ENCODE assay signal across 14 cellular contexts in genomic region chr11:132312161-132312560, GRCh38.
DNase-seq lines count a peak whose midpoint lies in the region; ATAC-seq and TF ChIP-seq lines count a peak whose summit lies in the region.
"Had no signal": no experiment of that assay in that cellular context is flagged by ENCODE, and none has a peak within 500 bp of the region (broad histone marks: within the 10 kb centered on the region; RNA-seq: fewer than 3 reads in every experiment).

No MANE protein-coding gene starts in this region.

- intact Hi-C loops in CD8-positive, alpha-beta T cell (cut with DNase I, micrococcal nuclease): no loop called here

- no peak overlapping the region for H3K4me3 Mint-ChIP-seq in CD8-positive, alpha-beta T cell
- H3K4me3 Mint-ChIP-seq: activated CD4-positive, alpha-beta memory T cell treated with anti-CD3 and anti-CD28 coated beads, Interleukin-2, amount 10 ng/mL, durations not matched to agents 7 days and 5 days; naive thymus-derived CD8-positive, alpha-beta T cell; T-helper 1 cell treated with Interleukin-12 subunit alpha and Interleukin-12 subunit beta and Interleukin-4 antibody, amounts not matched to agents 30 μg/mL and 1 μg/mL, for 36 hours had no signal

- H3K27me3 Mint-ChIP-seq in CD8-positive, alpha-beta T cell (ENCODE audit: low read depth): peaks cover 2% of the 10 kb centered on the region

- no peak overlapping the region for H3K4me2 ChIP-seq in fibroblast of lung (ENCODE audit: extremely low read depth, insufficient read depth, low read length)
- H3K4me2 ChIP-seq: KMS-11 had no signal

- no peaks in the 10 kb centered on the region for H3K27me3 ChIP-seq in fibroblast of lung (ENCODE audit: control insufficient read depth, insufficient read depth, low read length)
- H3K27me3 ChIP-seq in CD8-positive, alpha-beta T cell (ENCODE audit: insufficient read depth, low read length): no peaks in the 10 kb centered on the region
- H3K27me3 ChIP-seq: esophagus squamous epithelium had no signal

- no peak overlapping the region for H3K27ac Mint-ChIP-seq in CD8-positive, alpha-beta T cell
- H3K27ac Mint-ChIP-seq: activated CD4-positive, alpha-beta memory T cell treated with anti-CD3 and anti-CD28 coated beads, Interleukin-2, amount 10 ng/mL, durations not matched to agents 7 days and 5 days; naive thymus-derived CD8-positive, alpha-beta T cell; T-helper 1 cell treated with Interleukin-12 subunit alpha and Interleukin-12 subunit beta and Interleukin-4 antibody, amounts not matched to agents 30 μg/mL and 1 μg/mL, for 36 hours had no signal

- no peaks in the 10 kb centered on the region for H3K36me3 Mint-ChIP-seq in CD8-positive, alpha-beta T cell
- H3K36me3 Mint-ChIP-seq: naive thymus-derived CD8-positive, alpha-beta T cell had no signal

- TF ChIP-seq CTCF in fibroblast of lung (conservative IDR thresholded peaks at IDR 0.05 in 1 of 2, IDR thresholded peaks at IDR 0.05 in 1 of 2; ENCODE audit: low read depth in 1 of 2, low read length in 2 of 2): no peak
- TF ChIP-seq CTCF in CD8-positive, alpha-beta T cell (IDR thresholded peaks at IDR 0.05): no peak

- H3K4me1 ChIP-seq in fibroblast of lung (ENCODE audit: control insufficient read depth, extremely low read depth, insufficient read depth, low read length): no peaks in the 10 kb centered on the region
- H3K4me1 ChIP-seq in CD8-positive, alpha-beta T cell (ENCODE audit: insufficient read depth, low read length): no peaks in the 10 kb centered on the region
- H3K4me1 ChIP-seq: esophagus squamous epithelium had no signal

- CTCF ChIA-PET in CD8-positive, alpha-beta T cell (lab: Charles Lee): interaction anchor here (0.8 to 1.2 kb wide), 2 partner anchors 11 to 12 kb away, joined by 3 to 4 read pairs; no protein-coding TSS in a partner anchor

- H3K9me3 Mint-ChIP-seq in CD8-positive, alpha-beta T cell: no peaks in the 10 kb centered on the region

- no peak overlapping the region for H3K9ac ChIP-seq in fibroblast of lung (ENCODE audit: insufficient read depth, low read length)
- H3K9ac ChIP-seq: KMS-11 had no signal

- peak; percentile 18 for DNase-seq in HS-5 (ENCODE audit: low read depth)
- DNase-seq in SW480 (ENCODE audit: low spot score): peak; percentile 13
- peak; percentile 34 to 86 for DNase-seq in fibroblast of lung (ENCODE audit: low read depth in 2 of 2)
- peak in 1 of 49 donors; percentile 43 for DNase-seq in substantia nigra (lab: John Stamatoyannopoulos, UW)
- no peak for DNase-seq in CD8-positive, alpha-beta T cell
- no peak for DNase-seq in stimulated activated CD4-positive, alpha-beta T cell treated with anti-CD3 and anti-CD28 coated beads, Interleukin-1b, Interleukin-23, amount 100 ng/mL, for 48 hours
- DNase-seq in DMS153 (lab: John Stamatoyannopoulos, UW): no peak
- DNase-seq: activated CD4-positive, alpha-beta memory T cell treated with anti-CD3 and anti-CD28 coated beads, Interleukin-2, amount 10 ng/mL, durations not matched to agents 7 days and 5 days; activated gamma-delta T cell; esophagus squamous epithelium; left cardiac atrium; naive thymus-derived CD8-positive, alpha-beta T cell had no signal

- no peak overlapping the region for H2AFZ ChIP-seq in fibroblast of lung (ENCODE audit: low read length)

- no peaks in the 10 kb centered on the region for H4K20me1 ChIP-seq in fibroblast of lung (ENCODE audit: control insufficient read depth, extremely low read depth, insufficient read depth, low read length)

- no peaks in the 10 kb centered on the region for H3K9me3 ChIP-seq in fibroblast of lung (ENCODE audit: control insufficient read depth, insufficient read depth, low read depth, low read length)
- no peaks in the 10 kb centered on the region for H3K9me3 ChIP-seq in CD8-positive, alpha-beta T cell (ENCODE audit: low read length)
- H3K9me3 ChIP-seq: esophagus squamous epithelium had no signal

- H3K79me2 ChIP-seq in fibroblast of lung (ENCODE audit: control insufficient read depth, insufficient read depth, low read length): no peaks in the 10 kb centered on the region

- H3K27ac ChIP-seq in fibroblast of lung (ENCODE audit: insufficient read depth, low read length) (no peak overlapping the region), substantia nigra (ENCODE audit: low read depth, low read length, poor library complexity, severe bottlenecking) (peak overlapping the region; percentile 56)
- H3K27ac ChIP-seq in CD8-positive, alpha-beta T cell (ENCODE audit: low read depth, low read length): no peak overlapping the region
- H3K27ac ChIP-seq: esophagus squamous epithelium, KMS-11 had no signal

- no peaks in the 10 kb centered on the region for H3K4me1 Mint-ChIP-seq in CD8-positive, alpha-beta T cell (ENCODE audit: low read depth)

- H3K36me3 ChIP-seq in fibroblast of lung (ENCODE audit: control insufficient read depth, insufficient read depth, low read length): no peaks in the 10 kb centered on the region
- H3K36me3 ChIP-seq in CD8-positive, alpha-beta T cell (ENCODE audit: insufficient read depth, low read length): no peaks in the 10 kb centered on the region
- H3K36me3 ChIP-seq: esophagus squamous epithelium had no signal

- POLR2A ChIA-PET in CD8-positive, alpha-beta T cell (lab: Charles Lee): no interaction called here

- no peak for ATAC-seq in CD8-positive, alpha-beta T cell
- ATAC-seq: naive thymus-derived CD8-positive, alpha-beta T cell had no signal

- H3K4me3 ChIP-seq in fibroblast of lung (replicated peaks in 1 of 4; ENCODE audit: control extremely low read depth in 1 of 4, insufficient read depth in 1 of 4, low read depth in 3 of 4, low read length in 4 of 4): no peak overlapping the region
- no peak overlapping the region for H3K4me3 ChIP-seq in CD8-positive, alpha-beta T cell (ENCODE audit: low read depth, low read length)
- H3K4me3 ChIP-seq: esophagus squamous epithelium had no signal

Comparison
In these comparisons a context has a peak if more than half of its experiments do, and no peak if none do; other contexts are left out.
1. DNase-seq: peak in HS-5 (single experiment), SW480 (single experiment) and fibroblast of lung (2 of 2); none in CD8-positive, alpha-beta T cell (0 of 7), stimulated activated CD4-positive, alpha-beta T cell treated with anti-CD3 and anti-CD28 coated beads, Interleukin-1b, Interleukin-23, amount 100 ng/mL, for 48 hours (single experiment) and DMS153 (single experiment).